8 cellular contexts compared by ENCODE assay signal in the genomic region with DNA sequence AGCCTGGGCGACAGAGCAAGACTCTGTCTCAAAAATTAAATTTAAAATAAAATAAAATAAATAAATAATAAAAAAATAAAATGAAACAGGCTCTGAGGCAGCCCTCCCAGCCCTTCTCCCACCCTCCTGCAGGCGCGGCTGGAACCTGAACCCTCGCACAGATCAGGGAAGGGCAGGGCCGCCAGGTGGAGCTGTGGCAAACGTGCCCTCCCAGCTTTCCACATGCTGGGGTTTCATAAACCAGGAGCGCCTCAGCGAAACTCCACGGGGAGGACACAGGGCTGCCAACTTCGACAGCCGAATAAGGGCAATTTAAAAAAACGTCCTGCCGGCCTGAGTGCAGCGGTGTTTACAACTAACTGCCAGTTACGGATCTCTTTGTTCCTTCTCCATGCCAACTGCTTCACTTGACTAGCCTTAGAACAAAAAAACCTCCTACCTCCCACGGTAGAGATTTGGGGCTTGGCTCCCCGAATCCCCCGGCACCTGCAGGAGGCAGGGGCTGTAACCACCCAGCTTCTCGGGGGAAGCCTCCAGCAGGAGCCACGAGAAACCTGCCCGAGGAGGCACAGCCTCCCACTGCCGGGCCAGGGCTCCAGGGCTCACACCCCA. TPM values are rescaled to one million over a fixed set of nuclear protein-coding genes. Genes with fewer than 3 reads are reported as not detected.
DNase-seq lines count a peak whose midpoint lies in the region; ATAC-seq, FAIRE-seq and TF ChIP-seq lines count a peak whose summit lies in the region.

No MANE protein-coding gene starts in this region.

- POLR2A ChIA-PET in A673 (lab: Charles Lee; ENCODE audit: low non-redundant PET) (no interaction called here), HEK293 (lab: Yijun Ruan, JAX) (interaction anchor here (1.2 kb wide), 1 partner anchor 16 kb away, joined by 5 read pairs; a partner anchor contains a TSS)

- peaks cover 31% of the 10 kb centered on the region for H3K4me1 ChIP-seq in A673 (ENCODE audit: insufficient read depth, low read length, poor library complexity, severe bottlenecking)
- peaks cover 10% of the 10 kb centered on the region for H3K4me1 ChIP-seq in HEK293 (ENCODE audit: control insufficient read depth, insufficient read depth, low read length)
- no peaks in the 10 kb centered on the region for H3K4me1 ChIP-seq in astrocyte (ENCODE audit: insufficient read depth, low read length)
- peaks cover 16% of the 10 kb centered on the region for H3K4me1 ChIP-seq in right cardiac atrium (ENCODE audit: control insufficient read depth, insufficient read depth, low read length)

- H3K27ac ChIP-seq in A673 (ENCODE audit: low read depth, low read length, poor library complexity, severe bottlenecking) (peak overlapping the region; percentile 82), HEK293 (ENCODE audit: extremely low read depth, low read depth, low read length) (0 out of 2 replicates have a peak overlapping the region, but pooled peaks have one; percentile 41), astrocyte (ENCODE audit: low read depth, low read length) (no peak overlapping the region), right cardiac atrium (ENCODE audit: low read length) (no peak overlapping the region)

- FAIRE-seq in astrocyte (lab: Jason Lieb, UNC) (no peak), RCC 7860 (lab: Jason Lieb, UNC) (no peak)

- TF ChIP-seq CTCF in A673 (conservative IDR thresholded peaks at IDR 0.05; ENCODE audit: low read depth, low read length) (peak; percentile 81), HEK293 (tag by site-specific recombination; IDR thresholded peaks at IDR 0.05) (peak; percentile 76), astrocyte (IDR thresholded peaks at IDR 0.05; ENCODE audit: insufficient read depth, low read depth, low read length) (no peak), progenitor cell of endocrine pancreas (IDR thresholded peaks at IDR 0.05; ENCODE audit: unreplicated experiment) (peak; percentile 67)

- no peaks in the 10 kb centered on the region for H3K27me3 Mint-ChIP-seq in astrocyte (ENCODE audit: low read depth, unreplicated experiment)
- no peaks in the 10 kb centered on the region for H3K27me3 Mint-ChIP-seq in progenitor cell of endocrine pancreas

- peak overlapping the region; percentile 6 for H3K4me2 ChIP-seq in astrocyte (ENCODE audit: low read length)

- peaks cover 80% of the 10 kb centered on the region for H3K79me2 ChIP-seq in astrocyte (ENCODE audit: insufficient read depth, low read length)

- H2AFZ ChIP-seq in astrocyte (ENCODE audit: low read depth, low read length) = no peak overlapping the region

- CTCF ChIA-PET in A673 (lab: Charles Lee) (interaction anchor here (0.6 to 1.3 kb wide), 6 partner anchors 14 to 228 kb away, joined by 3 to 9 read pairs (median 4); no protein-coding TSS in a partner anchor), HEK293 (lab: Yijun Ruan, JAX) (interaction anchor here (0.6 to 1.7 kb wide), 17 partner anchors 9 to 1851 kb away, joined by 3 to 9 read pairs (median 4); a partner anchor contains a TSS)

- ATAC-seq in right cardiac atrium (peak; percentile 62 to 65), HG02623 (IDR thresholded peaks at IDR 0.05; ENCODE audit: unreplicated experiment) (no peak)

- no peak overlapping the region for H3K9ac ChIP-seq in astrocyte (ENCODE audit: low read length)

- H3K36me3 ChIP-seq in A673 (ENCODE audit: insufficient read depth, low read length, poor library complexity, severe bottlenecking) (peaks cover 6% of the 10 kb centered on the region), HEK293 (ENCODE audit: control insufficient read depth in 2 of 2, insufficient read depth in 1 of 2, low read length in 2 of 2) (peaks cover 0 to 23% of the 10 kb centered on the region in 2 experiments; a peak in 2 of 3 replicates), astrocyte (ENCODE audit: insufficient read depth, low read length) (no peaks in the 10 kb centered on the region)

- intact Hi-C loops in A673 (cut with micrococcal nuclease; ENCODE audit: unreplicated experiment) (loop anchor here (2.0 kb wide), 1 partner anchor 68 kb away; no protein-coding TSS in a partner anchor), right cardiac atrium (cut with DNase I) (loop anchor here in 1 of 4 donors (10.0 kb wide), 1 partner anchor 50 kb away; no protein-coding TSS in a partner anchor)

- no peaks in the 10 kb centered on the region for H3K9me3 ChIP-seq in A673 (ENCODE audit: low read depth, low read length, poor library complexity, severe bottlenecking)
- no peaks in the 10 kb centered on the region for H3K9me3 ChIP-seq in HEK293 (ENCODE audit: control insufficient read depth, insufficient read depth, low read depth, low read length)
- no peaks in the 10 kb centered on the region for H3K9me3 ChIP-seq in astrocyte (ENCODE audit: insufficient read depth, low read depth, low read length)
- no peaks in the 10 kb centered on the region for H3K9me3 ChIP-seq in right cardiac atrium (ENCODE audit: control insufficient read depth, low read length)

- H3K4me3 ChIP-seq in A673 (ENCODE audit: low read depth, low read length, poor library complexity, severe bottlenecking) (no peak overlapping the region), HEK293 (ENCODE audit: low read depth, low read length) (no peak overlapping the region), astrocyte (ENCODE audit: insufficient read depth, low read depth, low read length) (no peak overlapping the region), right cardiac atrium (ENCODE audit: low read length) (no peak overlapping the region)

- H3K4me3 Mint-ChIP-seq in astrocyte (ENCODE audit: unreplicated experiment) = no peak overlapping the region
- H3K4me3 Mint-ChIP-seq in progenitor cell of endocrine pancreas (ENCODE audit: low read depth) = no peak overlapping the region

- H3K27ac Mint-ChIP-seq in astrocyte (ENCODE audit: unreplicated experiment) (no peak overlapping the region), progenitor cell of endocrine pancreas (peak overlapping the region; percentile 64)

- H3K27me3 ChIP-seq in A673 (replicated peaks; ENCODE audit: insufficient read depth, low read depth, low read length, poor library complexity) (no peaks in the 10 kb centered on the region), astrocyte (ENCODE audit: insufficient read depth, low read length) (no peaks in the 10 kb centered on the region), right cardiac atrium (ENCODE audit: control insufficient read depth, insufficient read depth) (no peaks in the 10 kb centered on the region)

- no TSS peak for BruUV-seq in A673 (replicated peaks; lab: Mats Ljungman, UMichigan)

- H3K9me3 Mint-ChIP-seq in astrocyte (ENCODE audit: unreplicated experiment) = no peaks in the 10 kb centered on the region
- H3K9me3 Mint-ChIP-seq in progenitor cell of endocrine pancreas (ENCODE audit: low read depth) = no peaks in the 10 kb centered on the region

- H3K4me1 Mint-ChIP-seq in astrocyte (ENCODE audit: low read depth, unreplicated experiment) = peaks cover 25% of the 10 kb centered on the region
- H3K4me1 Mint-ChIP-seq in progenitor cell of endocrine pancreas (ENCODE audit: low read depth) = peaks cover 7% of the 10 kb centered on the region

- 31% methylated on average over 22 of the region's 22 CpGs for WGBS in right cardiac atrium

- H3K36me3 Mint-ChIP-seq in astrocyte (ENCODE audit: low read depth, unreplicated experiment) (peaks cover 1% of the 10 kb centered on the region), progenitor cell of endocrine pancreas (ENCODE audit: insufficient read depth) (peaks cover 9% of the 10 kb centered on the region)

- in situ Hi-C loops in SK-MEL-5 (cut with HindIII; ENCODE audit: low pct_unique_long_range_greater_than_20kb, low sequenced_read_pairs) = no loop called here

- peaks cover 77% of the 10 kb centered on the region for H4K20me1 ChIP-seq in astrocyte (ENCODE audit: insufficient read depth, low read length)

- DNase-seq in A673 (ENCODE audit: low spot score) = peak; percentile 91
- peak; percentile 19 for DNase-seq in SK-MEL-5 (ENCODE audit: low read depth, low spot score)
- peak; percentile 32 for DNase-seq in astrocyte (ENCODE audit: low read depth)
- peak; percentile 70 to 89 (median 88) for DNase-seq in right cardiac atrium
- peak; percentile 51 for DNase-seq in progenitor cell of endocrine pancreas (ENCODE audit: low spot score, unreplicated experiment)
- no peak for DNase-seq in RCC 7860 (ENCODE audit: low spot score)

TF ChIP-seq in HEK293, 187 proteins besides CTCF, POLR2A, EP300 and RAD21 (continues in another document):
- TF ChIP-seq MZF1 (tag by site-specific recombination; IDR thresholded peaks at IDR 0.05; ENCODE audit: borderline replicate concordance) = 0 out of 2 replicates have a peak, but pooled peaks have one; percentile 52
- TF ChIP-seq ZNF2 (tag by site-specific recombination; IDR thresholded peaks at IDR 0.05) = peak; percentile 91
- no peak for TF ChIP-seq ZFP37 (tag by site-specific recombination; IDR thresholded peaks at IDR 0.05)
- TF ChIP-seq ZNF701 (tag by site-specific recombination; IDR thresholded peaks at IDR 0.05) = no peak

RNA-seq across cellular contexts. Expression of a gene that starts 15.9 kb away (rescaled TPM):
- total RNA-seq in A673 (2021) (48.6 and 51.0 TPM in 2 replicates), astrocyte (35.0 and 36.3 TPM in 2 replicates), right cardiac atrium (10 to 100 TPM; 22.0 to 29.2 (median 26.2) TPM), progenitor cell of endocrine pancreas (33.9 and 34.3 TPM in 2 replicates)
- 30.4 and 31.7 TPM in 2 replicates for total RNA-seq in SK-MEL-5 (2014; rRNA removed; shearing (Covaris generic))
- 32.7 and 34.1 TPM in 2 replicates for polyA plus RNA-seq in SK-MEL-5 (2015; cell fraction: cytosol; rRNA removed)
- 14.4 and 18.1 TPM in 2 replicates for polyA plus RNA-seq in SK-MEL-5 (2015; cell fraction: nucleus; rRNA removed)
- polyA plus RNA-seq in right cardiac atrium = 25.4 TPM

RNA-seq across cellular contexts. Expression of a gene that starts 35.9 kb away (rescaled TPM):
- total RNA-seq in A673 (2021) (44.2 and 45.3 TPM in 2 replicates), astrocyte (34.7 and 34.8 TPM in 2 replicates), right cardiac atrium (10 to 100 TPM; 19.3 to 29.3 (median 23.1) TPM), progenitor cell of endocrine pancreas (132 and 135 TPM in 2 replicates)
- 8.0 and 14.6 TPM in 2 replicates for total RNA-seq in SK-MEL-5 (2014; rRNA removed; shearing (Covaris generic))
- 27.3 and 28.9 TPM in 2 replicates for polyA plus RNA-seq in SK-MEL-5 (2015; cell fraction: cytosol; rRNA removed)
- 21.3 and 46.4 TPM in 2 replicates for polyA plus RNA-seq in SK-MEL-5 (2015; cell fraction: nucleus; rRNA removed)
- polyA plus RNA-seq in right cardiac atrium = 20.0 TPM

Comparison
In these comparisons a context has a peak if more than half of its experiments do, and no peak if none do; other contexts are left out.
1. H3K27ac ChIP-seq: peak in A673 (single experiment) and HEK293 (single experiment); none in astrocyte (single experiment) and right cardiac atrium (single experiment).